In the genomic region with DNA sequence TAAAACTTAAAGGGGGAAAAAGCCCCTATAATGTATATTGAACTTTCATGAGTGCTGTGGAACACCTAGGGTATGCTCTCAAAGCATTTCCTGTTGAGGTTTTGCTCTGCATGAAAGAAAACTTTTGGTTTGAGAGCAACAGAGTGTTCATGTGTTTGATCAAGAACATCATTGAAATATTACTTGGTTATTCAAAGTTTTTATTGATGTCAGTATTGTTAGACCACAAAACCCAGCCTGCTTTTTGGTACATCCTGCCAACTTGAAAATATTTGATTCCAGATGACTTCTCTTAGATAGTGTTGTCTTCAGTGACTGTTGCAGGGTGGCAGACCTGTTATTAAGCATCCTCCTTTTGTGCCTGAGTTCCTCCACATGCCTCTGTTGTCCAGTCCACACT, we compare ENCODE assay signal across 1 cellular context.
TF ChIP-seq lines count a peak whose summit lies in the region.

No MANE protein-coding gene starts in this region.

TF ChIP-seq in K562, 482 proteins besides CTCF, POLR2A, EP300 and RAD21:
- TF ChIP-seq PPARD (CRISPR knock-in tag; IDR thresholded peaks at IDR 0.05) (no peak), MYNN (IDR thresholded peaks at IDR 0.05) (no peak), MYNN (CRISPR knock-in tag; IDR thresholded peaks at IDR 0.05) (no peak), NELFE (IDR thresholded peaks at IDR 0.05; ENCODE audit: insufficient read depth, insufficient read length) (no peak), XRCC3 (IDR thresholded peaks at IDR 0.05) (no peak), KLF6 (CRISPR knock-in tag; IDR thresholded peaks at IDR 0.05; ENCODE audit: borderline replicate concordance) (no peak), HMGN3 (IDR thresholded peaks at IDR 0.05; ENCODE audit: borderline replicate concordance, extremely low read depth, insufficient read length, low read depth, low read length) (no peak), BRF1 (IDR thresholded peaks at IDR 0.05; ENCODE audit: borderline replicate concordance, extremely low read depth, insufficient read length) (no peak), ZEB2 (IDR thresholded peaks at IDR 0.05) (no peak), IFI16 (CRISPR knock-in tag; IDR thresholded peaks at IDR 0.05) (no peak), CREBBP (IDR thresholded peaks at IDR 0.05; ENCODE audit: low read depth, low read length) (no peak), ILK (tag; IDR thresholded peaks at IDR 0.05; ENCODE audit: borderline replicate concordance, low read depth) (no peak)
- TF ChIP-seq, protein P1, sequence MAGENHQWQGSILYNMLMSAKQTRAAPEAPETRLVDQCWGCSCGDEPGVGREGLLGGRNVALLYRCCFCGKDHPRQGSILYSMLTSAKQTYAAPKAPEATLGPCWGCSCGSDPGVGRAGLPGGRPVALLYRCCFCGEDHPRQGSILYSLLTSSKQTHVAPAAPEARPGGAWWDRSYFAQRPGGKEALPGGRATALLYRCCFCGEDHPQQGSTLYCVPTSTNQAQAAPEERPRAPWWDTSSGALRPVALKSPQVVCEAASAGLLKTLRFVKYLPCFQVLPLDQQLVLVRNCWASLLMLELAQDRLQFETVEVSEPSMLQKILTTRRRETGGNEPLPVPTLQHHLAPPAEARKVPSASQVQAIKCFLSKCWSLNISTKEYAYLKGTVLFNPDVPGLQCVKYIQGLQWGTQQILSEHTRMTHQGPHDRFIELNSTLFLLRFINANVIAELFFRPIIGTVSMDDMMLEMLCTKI (IDR thresholded peaks at IDR 0.05; ENCODE audit: partially characterized antibody), result no peak
- TF ChIP-seq, protein P2, sequence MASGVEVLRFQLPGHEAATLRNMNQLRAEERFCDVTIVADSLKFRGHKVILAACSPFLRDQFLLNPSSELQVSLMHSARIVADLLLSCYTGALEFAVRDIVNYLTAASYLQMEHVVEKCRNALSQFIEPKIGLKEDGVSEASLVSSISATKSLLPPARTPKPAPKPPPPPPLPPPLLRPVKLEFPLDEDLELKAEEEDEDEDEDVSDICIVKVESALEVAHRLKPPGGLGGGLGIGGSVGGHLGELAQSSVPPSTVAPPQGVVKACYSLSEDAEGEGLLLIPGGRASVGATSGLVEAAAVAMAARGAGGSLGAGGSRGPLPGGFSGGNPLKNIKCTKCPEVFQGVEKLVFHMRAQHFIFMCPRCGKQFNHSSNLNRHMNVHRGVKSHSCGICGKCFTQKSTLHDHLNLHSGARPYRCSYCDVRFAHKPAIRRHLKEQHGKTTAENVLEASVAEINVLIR (CRISPR knock-in tag; IDR thresholded peaks at IDR 0.05), result no peak
- TF ChIP-seq, protein P3, sequence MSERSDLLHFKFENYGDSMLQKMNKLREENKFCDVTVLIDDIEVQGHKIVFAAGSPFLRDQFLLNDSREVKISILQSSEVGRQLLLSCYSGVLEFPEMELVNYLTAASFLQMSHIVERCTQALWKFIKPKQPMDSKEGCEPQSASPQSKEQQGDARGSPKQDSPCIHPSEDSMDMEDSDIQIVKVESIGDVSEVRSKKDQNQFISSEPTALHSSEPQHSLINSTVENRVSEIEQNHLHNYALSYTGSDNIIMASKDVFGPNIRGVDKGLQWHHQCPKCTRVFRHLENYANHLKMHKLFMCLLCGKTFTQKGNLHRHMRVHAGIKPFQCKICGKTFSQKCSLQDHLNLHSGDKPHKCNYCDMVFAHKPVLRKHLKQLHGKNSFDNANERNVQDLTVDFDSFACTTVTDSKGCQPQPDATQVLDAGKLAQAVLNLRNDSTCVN (CRISPR knock-in tag; IDR thresholded peaks at IDR 0.05), result no peak
- TF ChIP-seq, protein P4, sequence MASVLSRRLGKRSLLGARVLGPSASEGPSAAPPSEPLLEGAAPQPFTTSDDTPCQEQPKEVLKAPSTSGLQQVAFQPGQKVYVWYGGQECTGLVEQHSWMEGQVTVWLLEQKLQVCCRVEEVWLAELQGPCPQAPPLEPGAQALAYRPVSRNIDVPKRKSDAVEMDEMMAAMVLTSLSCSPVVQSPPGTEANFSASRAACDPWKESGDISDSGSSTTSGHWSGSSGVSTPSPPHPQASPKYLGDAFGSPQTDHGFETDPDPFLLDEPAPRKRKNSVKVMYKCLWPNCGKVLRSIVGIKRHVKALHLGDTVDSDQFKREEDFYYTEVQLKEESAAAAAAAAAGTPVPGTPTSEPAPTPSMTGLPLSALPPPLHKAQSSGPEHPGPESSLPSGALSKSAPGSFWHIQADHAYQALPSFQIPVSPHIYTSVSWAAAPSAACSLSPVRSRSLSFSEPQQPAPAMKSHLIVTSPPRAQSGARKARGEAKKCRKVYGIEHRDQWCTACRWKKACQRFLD (CRISPR knock-in tag; IDR thresholded peaks at IDR 0.05), result no peak
- TF ChIP-seq, protein P5, sequence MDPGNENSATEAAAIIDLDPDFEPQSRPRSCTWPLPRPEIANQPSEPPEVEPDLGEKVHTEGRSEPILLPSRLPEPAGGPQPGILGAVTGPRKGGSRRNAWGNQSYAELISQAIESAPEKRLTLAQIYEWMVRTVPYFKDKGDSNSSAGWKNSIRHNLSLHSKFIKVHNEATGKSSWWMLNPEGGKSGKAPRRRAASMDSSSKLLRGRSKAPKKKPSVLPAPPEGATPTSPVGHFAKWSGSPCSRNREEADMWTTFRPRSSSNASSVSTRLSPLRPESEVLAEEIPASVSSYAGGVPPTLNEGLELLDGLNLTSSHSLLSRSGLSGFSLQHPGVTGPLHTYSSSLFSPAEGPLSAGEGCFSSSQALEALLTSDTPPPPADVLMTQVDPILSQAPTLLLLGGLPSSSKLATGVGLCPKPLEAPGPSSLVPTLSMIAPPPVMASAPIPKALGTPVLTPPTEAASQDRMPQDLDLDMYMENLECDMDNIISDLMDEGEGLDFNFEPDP (CRISPR knock-in tag; IDR thresholded peaks at IDR 0.05), result no peak
- TF ChIP-seq, protein P6, sequence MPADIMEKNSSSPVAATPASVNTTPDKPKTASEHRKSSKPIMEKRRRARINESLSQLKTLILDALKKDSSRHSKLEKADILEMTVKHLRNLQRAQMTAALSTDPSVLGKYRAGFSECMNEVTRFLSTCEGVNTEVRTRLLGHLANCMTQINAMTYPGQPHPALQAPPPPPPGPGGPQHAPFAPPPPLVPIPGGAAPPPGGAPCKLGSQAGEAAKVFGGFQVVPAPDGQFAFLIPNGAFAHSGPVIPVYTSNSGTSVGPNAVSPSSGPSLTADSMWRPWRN (IDR thresholded peaks at IDR 0.05; ENCODE audit: low read depth), result no peak
